Comparison of ENCODE assay signal across 1 cellular context in genomic region chr14:77498120-77498979, GRCh38.
TF ChIP-seq lines count a peak whose summit lies in the region.

ISM2 (minus strand) TSS chr14:77498816; CDS start chr14:77498793, 23 bp downstream.

TF ChIP-seq in HepG2, 621 proteins besides CTCF, POLR2A, EP300 and RAD21 (continued from another document and continues in another):
- TF ChIP-seq MNT (IDR thresholded peaks at IDR 0.05): no peak
- TF ChIP-seq ZNF574 (CRISPR knock-in tag; IDR thresholded peaks at IDR 0.05): peak; percentile 58; the same call in 1 of the 2 replicates
- no peak for TF ChIP-seq PAX8 (CRISPR knock-in tag; IDR thresholded peaks at IDR 0.05; ENCODE audit: borderline replicate concordance)
- 0 out of 2 replicates have a peak, but pooled peaks have one; percentile 65 for TF ChIP-seq ZNF354B (CRISPR knock-in tag; IDR thresholded peaks at IDR 0.05)
- peak; percentile 25; the same call in 1 of the 2 replicates for TF ChIP-seq YEATS2 (CRISPR knock-in tag; IDR thresholded peaks at IDR 0.05; ENCODE audit: borderline replicate concordance)
- TF ChIP-seq MLLT10 (CRISPR knock-in tag; IDR thresholded peaks at IDR 0.05): no peak
- TF ChIP-seq MLXIP (CRISPR knock-in tag; IDR thresholded peaks at IDR 0.05; ENCODE audit: borderline replicate concordance): no peak
- TF ChIP-seq ZNF251 (CRISPR knock-in tag; IDR thresholded peaks at IDR 0.05): no peak
- peak; percentile 77; the same call in 1 of the 2 replicates for TF ChIP-seq ZBED4 (CRISPR knock-in tag; IDR thresholded peaks at IDR 0.05; ENCODE audit: borderline replicate concordance)
- no peak for TF ChIP-seq ZNF781 (CRISPR knock-in tag; IDR thresholded peaks at IDR 0.05; ENCODE audit: borderline replicate concordance, not compliant biosample characterization)
- no peak for TF ChIP-seq NFRKB (IDR thresholded peaks at IDR 0.05)
- no peak for TF ChIP-seq NFYB (CRISPR knock-in tag; IDR thresholded peaks at IDR 0.05)
- TF ChIP-seq ZNF430 (CRISPR knock-in tag; IDR thresholded peaks at IDR 0.05): no peak; the same call in 1 of the 2 replicates
- TF ChIP-seq ZNF44 (CRISPR knock-in tag; IDR thresholded peaks at IDR 0.05): no peak; the same call in 1 of the 2 replicates
- no peak; the same call in 1 of the 2 replicates for TF ChIP-seq CREB3 (CRISPR knock-in tag; IDR thresholded peaks at IDR 0.05)
- no peak for TF ChIP-seq ZBTB33 (CRISPR knock-in tag; IDR thresholded peaks at IDR 0.05)
- peak; percentile 43 for TF ChIP-seq MXD4 (CRISPR knock-in tag; IDR thresholded peaks at IDR 0.05)
- TF ChIP-seq ZBTB3 (CRISPR knock-in tag; IDR thresholded peaks at IDR 0.05; ENCODE audit: borderline replicate concordance, low read depth): no peak
- no peak for TF ChIP-seq ZNF24 (IDR thresholded peaks at IDR 0.05)
- TF ChIP-seq IKZF4 (CRISPR knock-in tag; IDR thresholded peaks at IDR 0.05; ENCODE audit: borderline replicate concordance, low read depth, not compliant biosample characterization): peak; percentile 91
- TF ChIP-seq ZNF496 (CRISPR knock-in tag; IDR thresholded peaks at IDR 0.05; ENCODE audit: insufficient replicate concordance): no peak
- no peak for TF ChIP-seq KDM5A (IDR thresholded peaks at IDR 0.05; ENCODE audit: borderline replicate concordance, low read length)
- no peak; the same call in 1 of the 2 replicates for TF ChIP-seq ZNF709 (CRISPR knock-in tag; IDR thresholded peaks at IDR 0.05)
- TF ChIP-seq NONO (IDR thresholded peaks at IDR 0.05): no peak
- TF ChIP-seq NONO (CRISPR knock-in tag; conservative IDR thresholded peaks at IDR 0.05): peak; percentile 64
- peak; percentile 31; the same call in 1 of the 2 replicates for TF ChIP-seq KDM3A (CRISPR knock-in tag; IDR thresholded peaks at IDR 0.05; ENCODE audit: low read depth)
- peak; percentile 23; the same call in 1 of the 2 replicates for TF ChIP-seq RXRA (CRISPR knock-in tag; IDR thresholded peaks at IDR 0.05)
- TF ChIP-seq ZNF292 (CRISPR knock-in tag; IDR thresholded peaks at IDR 0.05; ENCODE audit: borderline replicate concordance, low read depth): no peak
- TF ChIP-seq IKZF5 (CRISPR knock-in tag; IDR thresholded peaks at IDR 0.05): no peak; the same call in 1 of the 2 replicates
- 0 out of 2 replicates have a peak, but pooled peaks have one; percentile 14 for TF ChIP-seq ZHX1 (CRISPR knock-in tag; IDR thresholded peaks at IDR 0.05; ENCODE audit: low read depth)
- TF ChIP-seq ATF6 (CRISPR knock-in tag; conservative IDR thresholded peaks at IDR 0.05): no peak
- peak; percentile 23; the same call in 1 of the 2 replicates for TF ChIP-seq ZBTB34 (CRISPR knock-in tag; IDR thresholded peaks at IDR 0.05)
- peak; percentile 59; the same call in 1 of the 2 replicates for TF ChIP-seq RBFOX2 (IDR thresholded peaks at IDR 0.05; ENCODE audit: low read depth, low read length)
- TF ChIP-seq CREM (IDR thresholded peaks at IDR 0.05): no peak
- TF ChIP-seq CREM (CRISPR knock-in tag; IDR thresholded peaks at IDR 0.05): no peak
